In the genomic region with DNA sequence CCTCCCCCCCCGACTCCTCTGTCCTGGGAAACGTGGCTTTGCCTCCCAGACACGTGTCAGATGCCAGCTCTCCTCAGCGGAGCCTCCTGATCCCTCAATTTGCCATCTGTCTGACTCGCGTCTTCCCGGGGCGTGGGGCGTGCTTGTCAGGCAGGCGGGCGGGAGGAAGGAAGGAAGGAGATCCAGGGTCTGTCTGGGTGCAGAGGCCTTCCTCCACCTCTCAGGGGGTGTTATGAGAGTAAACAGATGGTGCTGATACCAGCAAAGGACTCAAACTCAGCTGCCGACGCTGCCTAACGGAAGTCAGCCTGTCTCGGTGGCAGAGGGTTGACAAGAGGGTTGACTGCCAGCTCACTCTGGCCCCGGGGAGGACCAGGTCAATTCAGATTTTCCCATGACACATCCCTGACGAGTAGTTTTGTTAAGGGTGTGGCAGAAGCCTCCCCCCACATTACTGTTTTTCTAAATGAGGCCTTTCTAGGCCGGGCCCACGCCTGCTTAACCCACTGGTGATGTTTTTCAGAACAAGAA, we compare ENCODE assay signal across 9 cellular contexts. TPM values are rescaled to one million over a fixed set of nuclear protein-coding genes. Genes with fewer than 3 reads are reported as not detected.
DNase-seq lines count a peak whose midpoint lies in the region; ATAC-seq and TF ChIP-seq lines count a peak whose summit lies in the region.
"Had no signal": no experiment of that assay in that cellular context is flagged by ENCODE, and none has a peak within 500 bp of the region (broad histone marks: within the 10 kb centered on the region; RNA-seq: fewer than 3 reads in every experiment).

No MANE protein-coding gene starts in this region.

- H3K4me3 ChIP-seq in HEK293 (ENCODE audit: low read depth, low read length): no peak overlapping the region
- H3K4me3 ChIP-seq in upper lobe of right lung: no peak overlapping the region

- H3K36me3 Mint-ChIP-seq in central memory CD8-positive, alpha-beta T cell (ENCODE audit: insufficient read depth): peaks cover 24% of the 10 kb centered on the region
- peaks cover 26% of the 10 kb centered on the region for H3K36me3 Mint-ChIP-seq in nephron (ENCODE audit: low read depth)

- H3K27ac ChIP-seq in HEK293 (ENCODE audit: extremely low read depth, low read depth, low read length): no peak overlapping the region
- peak overlapping the region; percentile 60 for H3K27ac ChIP-seq in upper lobe of right lung

- peaks cover 3% of the 10 kb centered on the region; the same call in 1 of the 2 replicates for H3K4me1 ChIP-seq in HEK293 (ENCODE audit: control insufficient read depth, insufficient read depth, low read length)
- peaks cover 54% of the 10 kb centered on the region for H3K4me1 ChIP-seq in upper lobe of right lung

- no peaks in the 10 kb centered on the region for H3K27me3 Mint-ChIP-seq in central memory CD8-positive, alpha-beta T cell
- peaks cover 13% of the 10 kb centered on the region for H3K27me3 Mint-ChIP-seq in nephron (ENCODE audit: low read depth)

- H3K4me3 Mint-ChIP-seq in central memory CD8-positive, alpha-beta T cell: peak overlapping the region; percentile 31
- peak overlapping the region in 2 of 3 experiments; percentile 27 to 50 for H3K4me3 Mint-ChIP-seq in nephron

- H3K27ac Mint-ChIP-seq in central memory CD8-positive, alpha-beta T cell (ENCODE audit: low read depth): peak overlapping the region; percentile 71
- H3K27ac Mint-ChIP-seq in nephron: peak overlapping the region; percentile 66 to 90 (median 83)

- TF ChIP-seq CTCF in HEK293 (tag by site-specific recombination; IDR thresholded peaks at IDR 0.05) (no peak), nephron (IDR thresholded peaks at IDR 0.05; ENCODE audit: unreplicated experiment in 3 of 3) (no peak), upper lobe of right lung (IDR thresholded peaks at IDR 0.05) (no peak)

- H3K36me3 ChIP-seq in HEK293 (ENCODE audit: control insufficient read depth in 2 of 2, insufficient read depth in 1 of 2, low read length in 2 of 2): peaks cover 3 to 86% of the 10 kb centered on the region in 2 experiments; a peak in 2 of 3 replicates
- peaks cover 64% of the 10 kb centered on the region for H3K36me3 ChIP-seq in upper lobe of right lung

- POLR2A ChIA-PET in HEK293 (lab: Yijun Ruan, JAX): interaction anchor here (0.7 to 1.6 kb wide), 3 partner anchors 9 to 21 kb away, joined by 3 to 6 read pairs (median 3); a partner anchor contains a TSS

- CTCF ChIA-PET in HEK293 (lab: Yijun Ruan, JAX): interaction anchor here (0.7 to 5.4 kb wide), 4 partner anchors 26 to 1724 kb away, joined by 4 to 34 read pairs (median 6); no protein-coding TSS in a partner anchor

- peak; percentile 40 for ATAC-seq in central memory CD8-positive, alpha-beta T cell (replicated peaks; ENCODE audit: extremely low read depth, poor library complexity, severe bottlenecking)
- ATAC-seq in upper lobe of right lung: no peak
- no peak for ATAC-seq in HG02759 (IDR thresholded peaks at IDR 0.05; ENCODE audit: unreplicated experiment)
- ATAC-seq: left colon had no signal

- DNase-seq in activated CD4-positive, alpha-beta T cell treated with anti-CD3 and anti-CD28 coated beads for 1 hour: peak; percentile 59
- no peak for DNase-seq in central memory CD8-positive, alpha-beta T cell (ENCODE audit: low spot score in 2 of 2)
- DNase-seq in upper lobe of right lung (no peak), middle frontal gyrus (ENCODE audit: extremely low spot score, low spot score) (no peak), germinal center (ENCODE audit: low spot score) (no peak)

- H3K9me3 Mint-ChIP-seq in central memory CD8-positive, alpha-beta T cell: no peaks in the 10 kb centered on the region
- H3K9me3 Mint-ChIP-seq in nephron: no peaks in the 10 kb centered on the region

- H3K9me3 ChIP-seq in HEK293 (ENCODE audit: control insufficient read depth, insufficient read depth, low read depth, low read length) (no peaks in the 10 kb centered on the region), upper lobe of right lung (no peaks in the 10 kb centered on the region)

- H3K4me1 Mint-ChIP-seq in central memory CD8-positive, alpha-beta T cell: peaks cover 18% of the 10 kb centered on the region
- H3K4me1 Mint-ChIP-seq in nephron: peaks cover 61% of the 10 kb centered on the region

- intact Hi-C loops in upper lobe of right lung (cut with DNase I): loop anchor here (10.0 kb wide), 1 partner anchor 110 kb away; a partner anchor contains a TSS

- no peaks in the 10 kb centered on the region for H3K27me3 ChIP-seq in upper lobe of right lung

TF ChIP-seq in HEK293, 187 proteins besides CTCF, POLR2A, EP300 and RAD21:
- peak; percentile 68 for TF ChIP-seq IKZF3 (tag by site-specific recombination; IDR thresholded peaks at IDR 0.05)
- no peak for TF ChIP-seq ZNF335 (tag by site-specific recombination; conservative IDR thresholded peaks at IDR 0.05)
- TF ChIP-seq ZFP69B (tag by site-specific recombination; IDR thresholded peaks at IDR 0.05): 0 out of 2 replicates have a peak, but pooled peaks have one; percentile 37
- TF ChIP-seq WT1 (tag by site-specific recombination; IDR thresholded peaks at IDR 0.05): peak; percentile 65
- 0 out of 2 replicates have a peak, but pooled peaks have one; percentile 20 for TF ChIP-seq KLF1 (tag by site-specific recombination; IDR thresholded peaks at IDR 0.05)
TF ChIP-seq in HEK293: peak in this region for 4.

RNA-seq across cellular contexts. Expression of a gene that starts 17.0 kb away (rescaled TPM):
- total RNA-seq in upper lobe of right lung: 40.6 TPM

RNA-seq across cellular contexts. Expression of a gene that starts 52.2 kb away (rescaled TPM):
- 4.6 TPM for total RNA-seq in upper lobe of right lung
